Comparison of ENCODE assay signal across 6 cellular contexts in the genomic region with DNA sequence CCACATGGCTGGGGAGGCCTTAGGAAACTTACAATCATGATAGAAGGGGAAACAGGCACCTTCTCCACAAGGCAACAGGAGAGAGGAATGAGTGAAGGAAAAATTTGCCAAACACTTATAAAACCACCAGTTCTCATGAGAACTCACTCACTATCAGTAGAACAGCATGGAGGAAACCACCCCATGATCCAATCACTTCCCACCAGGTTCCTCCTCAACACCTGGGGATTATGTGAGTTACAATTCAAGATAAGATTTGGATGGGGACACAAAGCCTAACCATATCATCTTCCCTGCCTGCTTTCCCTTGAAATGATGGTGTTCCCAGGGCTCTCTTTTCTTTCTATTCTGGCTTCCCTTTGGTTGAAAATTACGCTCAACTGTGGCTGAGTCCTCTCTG.
"Had no signal": no experiment of that assay in that cellular context is flagged by ENCODE, and none has a peak within 500 bp of the region (broad histone marks: within the 10 kb centered on the region; RNA-seq: fewer than 3 reads in every experiment).

No MANE protein-coding gene starts in this region.

- H3K4me1 Mint-ChIP-seq: IgD-negative memory B cell had no signal

- H3K27ac Mint-ChIP-seq: IgD-negative memory B cell had no signal

- H3K9ac ChIP-seq: KMS-11 had no signal

- H3K4me2 ChIP-seq: KMS-11 had no signal

- H3K9me3 Mint-ChIP-seq: IgD-negative memory B cell had no signal

- H3K36me3 Mint-ChIP-seq: IgD-negative memory B cell had no signal

- H3K27ac ChIP-seq: HL-60, KMS-11 had no signal

- H3K4me3 ChIP-seq: K562 had no signal

- DNase-seq: IMR-90, KBM-7 had no signal

- H3K27me3 Mint-ChIP-seq: IgD-negative memory B cell had no signal

- H3K4me3 Mint-ChIP-seq: IgD-negative memory B cell had no signal
